Comparison of ENCODE assay signal across 13 cellular contexts in genomic region chr4:8270418-8270771, GRCh38. TPM values are rescaled to one million over a fixed set of nuclear protein-coding genes. Genes with fewer than 3 reads are reported as not detected.
DNase-seq lines count a peak whose midpoint lies in the region; ATAC-seq and TF ChIP-seq lines count a peak whose summit lies in the region.
"Had no signal": no experiment of that assay in that cellular context is flagged by ENCODE, and none has a peak within 500 bp of the region (broad histone marks: within the 10 kb centered on the region; RNA-seq: fewer than 3 reads in every experiment).

No MANE protein-coding gene starts in this region.

- H3K4me3 ChIP-seq in adipocyte (ENCODE audit: low read length) (peak overlapping the region; percentile 80), left lung (peak overlapping the region; percentile 19 to 43), skeletal muscle tissue (ENCODE audit: low read length in 3 of 3) (peak overlapping the region; percentile 58 to 67 (median 62))

- DNase-seq in Calu3 (no peak), adipocyte (ENCODE audit: low read depth) (no peak), left lung (no peak), D341Med (ENCODE audit: low spot score) (no peak), OCI-M2 (lab: John Stamatoyannopoulos, UW; ENCODE audit: unreplicated experiment) (no peak)
- DNase-seq in central memory CD4-positive, alpha-beta T cell = no peak
- DNase-seq in activated naive CD4-positive, alpha-beta T cell treated with anti-CD3 and anti-CD28 coated beads, Interleukin-2, amount 50 U/mL, for 16 hours = no peak
- DNase-seq: GDM1, NCI-H1930 had no signal

- H3K9ac ChIP-seq in adipocyte (ENCODE audit: low read length) (peak overlapping the region; percentile 84), skeletal muscle tissue (ENCODE audit: low read depth in 1 of 3, low read length in 3 of 3) (peak overlapping the region; percentile 27 to 72 (median 30))

- H3K4me1 ChIP-seq in adipocyte (ENCODE audit: control insufficient read depth, insufficient read depth, low read length) (peaks cover 60% of the 10 kb centered on the region), left lung (peaks cover 13 to 66% of the 10 kb centered on the region in 2 donors), skeletal muscle tissue (ENCODE audit: control insufficient read depth in 3 of 3, insufficient read depth in 3 of 3, low read length in 3 of 3) (peaks cover 37 to 40% (median 39%) of the 10 kb centered on the region in 3 donors)

- no TSS peak for BruUV-seq in Calu3 (replicated peaks; lab: Mats Ljungman, UMichigan)

- no peaks in the 10 kb centered on the region for H3K9me3 Mint-ChIP-seq in Calu3 (ENCODE audit: low read depth, unreplicated experiment)
- H3K9me3 Mint-ChIP-seq: natural killer cell treated with Interleukin-12 subunit alpha and Interleukin-12 subunit beta and Interleukin-15 and Interleukin-18, amount 100 ng/mL, for 72 hours had no signal

- CTCF ChIA-PET in Calu3 (lab: Charles Lee) = no interaction called here

- no peaks in the 10 kb centered on the region for H3K36me3 Mint-ChIP-seq in Calu3 (ENCODE audit: insufficient read depth, unreplicated experiment)
- H3K36me3 Mint-ChIP-seq: brain; natural killer cell treated with Interleukin-12 subunit alpha and Interleukin-12 subunit beta and Interleukin-15 and Interleukin-18, amount 100 ng/mL, for 72 hours had no signal

- H3K27ac ChIP-seq in left lung (no peak overlapping the region), skeletal muscle tissue (ENCODE audit: low read depth, low read length) (peak overlapping the region; percentile 19)
- H3K27ac ChIP-seq: C4-2B had no signal

- no peaks in the 10 kb centered on the region for H3K4me1 Mint-ChIP-seq in Calu3 (ENCODE audit: low read depth, unreplicated experiment)

- H3K36me3 ChIP-seq in adipocyte (ENCODE audit: control insufficient read depth, insufficient read depth, low read length, severe bottlenecking) (no peaks in the 10 kb centered on the region), left lung (no peaks in the 10 kb centered on the region), skeletal muscle tissue (ENCODE audit: control insufficient read depth in 3 of 3, insufficient read depth in 3 of 3, low read length in 3 of 3) (no peaks in the 10 kb centered on the region)

- peak overlapping the region; percentile 37 for H3K4me3 Mint-ChIP-seq in Calu3 (ENCODE audit: low read depth, unreplicated experiment)
- H3K4me3 Mint-ChIP-seq: natural killer cell treated with Interleukin-12 subunit alpha and Interleukin-12 subunit beta and Interleukin-15 and Interleukin-18, amount 100 ng/mL, for 72 hours had no signal

- no peak overlapping the region for H3K27ac Mint-ChIP-seq in Calu3 (ENCODE audit: unreplicated experiment)
- H3K27ac Mint-ChIP-seq: brain; natural killer cell treated with Interleukin-12 subunit alpha and Interleukin-12 subunit beta and Interleukin-15 and Interleukin-18, amount 100 ng/mL, for 72 hours had no signal

- peaks cover 71% of the 10 kb centered on the region for H3K27me3 Mint-ChIP-seq in Calu3 (ENCODE audit: unreplicated experiment)

- H3K27me3 ChIP-seq in adipocyte (replicated peaks; ENCODE audit: control insufficient read depth, insufficient read depth, low read length) (no peaks in the 10 kb centered on the region), left lung (peaks cover 0 to 24% of the 10 kb centered on the region in 2 donors), skeletal muscle tissue (ENCODE audit: control insufficient read depth in 3 of 3, insufficient read depth in 3 of 3, low read length in 3 of 3) (peaks cover 0 to 14% (median 8%) of the 10 kb centered on the region in 3 donors)

- no peaks in the 10 kb centered on the region for H3K9me3 ChIP-seq in adipocyte (ENCODE audit: control insufficient read depth, low read length)
- H3K9me3 ChIP-seq in left lung = no peaks in the 10 kb centered on the region
- H3K9me3 ChIP-seq in skeletal muscle tissue (ENCODE audit: control insufficient read depth in 3 of 3, low read length in 3 of 3) = no peaks in the 10 kb centered on the region

- intact Hi-C loops in Calu3 (cut with micrococcal nuclease; ENCODE audit: unreplicated experiment) = no loop called here
- intact Hi-C loops in left lung (cut with DNase I) = no loop called here

- TF ChIP-seq CTCF in Calu3 (IDR thresholded peaks at IDR 0.05; ENCODE audit: unreplicated experiment) = no peak
- no peak for TF ChIP-seq CTCF in left lung (IDR thresholded peaks at IDR 0.05)

- no peak for ATAC-seq in left lung

RNA-seq across cellular contexts. Expression of gene HTRA3, which starts 0.8 kb away (rescaled TPM):
- total RNA-seq in Calu3 (2022) (not detected in 2 replicates), left lung (10 to 100 TPM; 16.7 to 18.3 TPM), skeletal muscle tissue (20.9 TPM)
- total RNA-seq: natural killer cell treated with Interleukin-12 subunit alpha and Interleukin-12 subunit beta and Interleukin-15 and Interleukin-18, amount 100 ng/mL, for 72 hours had no signal

Comparison
In these comparisons a context has a peak if more than half of its experiments do, and no peak if none do; other contexts are left out.
1. RNA of gene HTRA3, which starts 0.8 kb away (total RNA-seq): 20.9 TPM in skeletal muscle tissue (single experiment) and 16.7 to 18.3 TPM in left lung; not detected in Calu3; every median in the first group is over 10 times any median in the second.
2. Peak in every context shown above with its lines, with median percentiles within 50 percentile points of each other: H3K4me3 ChIP-seq.